8 cellular contexts compared by ENCODE assay signal in the genomic region with DNA sequence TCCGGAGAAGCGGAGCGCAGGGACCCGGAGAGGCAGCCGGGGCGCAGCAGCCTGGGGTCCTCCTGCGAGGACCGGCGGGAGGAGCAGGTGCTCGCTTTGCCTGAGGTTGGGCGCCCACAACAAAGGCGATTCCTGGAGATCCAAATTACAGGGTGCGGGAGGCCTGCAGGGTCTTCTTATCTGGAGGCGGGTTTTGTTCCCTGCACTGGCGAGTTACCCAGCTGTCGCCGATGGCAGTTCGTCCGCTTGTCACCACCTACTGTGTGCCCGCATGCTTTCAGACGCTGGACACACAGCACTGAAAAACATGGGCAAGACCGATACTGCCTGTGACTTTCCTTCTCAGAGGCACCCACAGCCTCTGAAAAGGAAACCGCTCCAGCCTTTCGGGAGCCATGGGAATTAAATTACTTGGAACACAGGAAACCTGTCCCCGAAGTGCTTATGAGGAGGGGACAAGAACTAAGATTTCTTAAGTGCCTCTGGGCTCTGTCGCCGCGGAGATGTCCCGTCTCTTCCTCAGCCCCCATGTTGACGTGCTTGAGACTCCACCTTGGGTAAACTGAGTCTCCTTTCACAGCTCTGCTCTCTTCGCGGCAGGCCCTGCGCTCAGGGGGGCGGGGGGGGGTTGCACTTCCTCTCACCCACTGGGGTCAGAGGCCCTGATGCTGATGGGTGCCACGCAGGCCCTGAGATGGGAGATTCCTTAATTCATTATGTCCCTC. TPM values are rescaled to one million over a fixed set of nuclear protein-coding genes. Genes with fewer than 3 reads are reported as not detected.
DNase-seq lines count a peak whose midpoint lies in the region; ATAC-seq and TF ChIP-seq lines count a peak whose summit lies in the region.

No MANE protein-coding gene starts in this region.

- H3K27ac ChIP-seq in MM.1S (ENCODE audit: low read length): no peak overlapping the region

- no peaks in the 10 kb centered on the region for H4K20me1 ChIP-seq in MM.1S (ENCODE audit: insufficient read depth, low read length)

- H3K36me3 ChIP-seq in BE2C: no peaks in the 10 kb centered on the region
- H3K36me3 ChIP-seq in MM.1S (replicated peaks; ENCODE audit: insufficient read depth, low read length): no peaks in the 10 kb centered on the region
- no peaks in the 10 kb centered on the region for H3K36me3 ChIP-seq in mucosa of stomach (ENCODE audit: control insufficient read depth, insufficient read depth, low read length)

- DNase-seq in BE2C (no peak), MM.1S (no peak), cerebellar cortex (ENCODE audit: low spot score) (peak; percentile 54), occipital lobe (lab: John Stamatoyannopoulos, UW) (no peak), foreskin melanocyte (no peak)

- H3K79me2 ChIP-seq in MM.1S (ENCODE audit: low read length): no peaks in the 10 kb centered on the region

- H3K9ac ChIP-seq in MM.1S (ENCODE audit: low read length) (no peak overlapping the region), mucosa of stomach (ENCODE audit: low read length) (peak overlapping the region; percentile 22)

- peak overlapping the region; percentile 45; the same call in 1 of the 2 replicates for H2AFZ ChIP-seq in MM.1S (ENCODE audit: low read length)

- H3K4me1 ChIP-seq in BE2C (no peaks in the 10 kb centered on the region), MM.1S (ENCODE audit: low read length) (0 out of 2 replicates have a peak, but pooled peaks cover 3% of the 10 kb centered on the region), mucosa of stomach (ENCODE audit: control insufficient read depth, insufficient read depth, low read length) (peaks cover 28% of the 10 kb centered on the region)

- no peaks in the 10 kb centered on the region for H3K27me3 ChIP-seq in BE2C
- H3K27me3 ChIP-seq in MM.1S (replicated peaks; ENCODE audit: insufficient read depth, low read length): peaks cover 17% of the 10 kb centered on the region
- peaks cover 17% of the 10 kb centered on the region for H3K27me3 ChIP-seq in mucosa of stomach (ENCODE audit: control insufficient read depth, insufficient read depth, low read length)

- no peak for ATAC-seq in GM21825 (IDR thresholded peaks at IDR 0.05; ENCODE audit: unreplicated experiment)
- no peak for ATAC-seq in HG03045 (IDR thresholded peaks at IDR 0.05; ENCODE audit: unreplicated experiment)

- TF ChIP-seq CTCF in BE2C (IDR thresholded peaks at IDR 0.05; ENCODE audit: low read depth, low read length) (no peak), MM.1S (IDR thresholded peaks at IDR 0.05; ENCODE audit: low read length) (no peak)

- H3K9me3 ChIP-seq in BE2C (no peaks in the 10 kb centered on the region), MM.1S (replicated peaks; ENCODE audit: insufficient read depth, low read length) (no peaks in the 10 kb centered on the region), mucosa of stomach (ENCODE audit: control insufficient read depth, low read length) (no peaks in the 10 kb centered on the region)

- peak overlapping the region; percentile 74; the same call in 1 of the 2 replicates for H3K4me2 ChIP-seq in MM.1S (ENCODE audit: low read depth, low read length)

- peaks cover 4% of the 10 kb centered on the region; the same call in 1 of the 2 replicates for H3F3A ChIP-seq in MM.1S (ENCODE audit: insufficient read depth, low read length)

- H3K4me3 ChIP-seq in BE2C (ENCODE audit: low read depth, low read length) (peak overlapping the region; percentile 45), MM.1S (ENCODE audit: low read length) (peak overlapping the region; percentile 61; the same call in 1 of the 2 replicates), mucosa of stomach (ENCODE audit: low read length) (no peak overlapping the region)

- no peaks in the 10 kb centered on the region for H3K9me2 ChIP-seq in MM.1S (replicated peaks; ENCODE audit: insufficient read depth, low read length)

RNA-seq across cellular contexts. Expression of gene ZFTA, which starts 1.3 kb away (rescaled TPM):
- polyA plus RNA-seq in BE2C (2012; ENCODE audit: insufficient read depth, insufficient read length, low read depth): 9.7 TPM
- total RNA-seq in occipital lobe: 90.3 TPM

RNA-seq across cellular contexts. Expression of gene SPINDOC, which starts 43.4 kb away (rescaled TPM):
- 53.6 TPM for polyA plus RNA-seq in BE2C (2012; ENCODE audit: insufficient read depth, insufficient read length, low read depth)
- 12.2 TPM for total RNA-seq in occipital lobe
